ENCODE assay signal across 8 cellular contexts in the genomic region with DNA sequence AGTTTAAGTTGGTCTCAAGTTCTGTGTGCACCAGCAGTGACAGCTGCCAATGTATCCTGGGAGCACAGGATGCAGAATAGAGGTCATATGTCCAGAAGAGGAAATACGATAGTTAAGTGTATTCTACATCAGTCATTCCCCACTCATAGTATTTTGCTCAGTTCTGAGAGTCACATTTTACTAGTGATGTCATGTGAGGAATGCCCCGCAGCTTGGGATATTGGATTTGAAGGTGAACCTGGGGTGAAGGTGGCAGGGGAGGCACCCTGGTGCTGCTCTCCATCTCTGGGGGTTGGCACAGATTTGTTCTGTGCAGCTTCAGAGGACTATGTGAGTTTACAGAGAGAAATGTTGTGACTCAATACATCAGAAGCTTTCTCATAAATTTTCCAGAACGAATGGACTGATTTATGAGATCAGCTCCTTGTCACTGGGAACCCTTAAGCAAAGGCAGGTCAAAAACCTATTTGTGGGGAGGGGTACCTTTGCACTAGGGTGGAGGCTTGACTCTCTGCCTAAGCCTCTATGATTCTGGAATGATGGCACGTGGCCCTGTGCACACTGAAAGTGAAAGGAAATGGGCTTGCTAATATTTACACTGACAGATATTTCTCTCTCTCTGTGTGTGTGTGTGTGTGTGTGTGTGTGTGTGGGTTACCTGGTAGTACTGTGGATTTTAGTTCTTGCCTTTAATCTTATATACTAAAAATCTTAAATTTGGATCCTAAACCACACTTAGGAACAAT.
DNase-seq lines count a peak whose midpoint lies in the region; ATAC-seq and TF ChIP-seq lines count a peak whose summit lies in the region.

No MANE protein-coding gene starts in this region.

- no peaks in the 10 kb centered on the region for H3K27me3 Mint-ChIP-seq in Calu3 (ENCODE audit: unreplicated experiment)
- peaks cover 2% of the 10 kb centered on the region for H3K27me3 Mint-ChIP-seq in activated T-helper 2 cell treated with anti-CD3 and anti-CD28 coated beads, Interferon-gamma antibody, Interleukin-2, Interleukin-4, amounts not matched to agents 10 μg/mL and 5 μg/mL and 100 μg/mL, durations not matched to agents 14 hours and 24 hours and 36 hours (ENCODE audit: low read depth)
- no peaks in the 10 kb centered on the region for H3K27me3 Mint-ChIP-seq in naive B cell
- H3K27me3 Mint-ChIP-seq in WTC11 (ENCODE audit: low read depth): no peaks in the 10 kb centered on the region

- H3K79me2 ChIP-seq in KMS-11 (ENCODE audit: insufficient read depth, low read depth): no peaks in the 10 kb centered on the region

- no peak for TF ChIP-seq CTCF in Calu3 (IDR thresholded peaks at IDR 0.05; ENCODE audit: unreplicated experiment)
- TF ChIP-seq CTCF in KMS-11 (conservative IDR thresholded peaks at IDR 0.05; ENCODE audit: low read depth, low read length): no peak
- no peak for TF ChIP-seq CTCF in WTC11 (IDR thresholded peaks at IDR 0.05)

- no peaks in the 10 kb centered on the region for H3K27me3 ChIP-seq in KMS-11 (ENCODE audit: insufficient read depth, low read depth)

- H3K4me1 Mint-ChIP-seq in Calu3 (ENCODE audit: low read depth, unreplicated experiment) (peaks cover 26% of the 10 kb centered on the region), naive B cell (peaks cover 18 to 29% (median 25%) of the 10 kb centered on the region in 3 donors), WTC11 (no peaks in the 10 kb centered on the region)
- H3K4me1 Mint-ChIP-seq in activated T-helper 2 cell treated with anti-CD3 and anti-CD28 coated beads, Interferon-gamma antibody, Interleukin-2, Interleukin-4, amounts not matched to agents 10 μg/mL and 5 μg/mL and 100 μg/mL, durations not matched to agents 14 hours and 24 hours and 36 hours (ENCODE audit: low read depth): peaks cover 26% of the 10 kb centered on the region

- intact Hi-C loops in Calu3 (cut with micrococcal nuclease; ENCODE audit: unreplicated experiment): no loop called here
- intact Hi-C loops in activated T-helper 2 cell treated with anti-CD3 and anti-CD28 coated beads, Interferon-gamma antibody, Interleukin-2, Interleukin-4, amounts not matched to agents 10 μg/mL and 5 μg/mL and 100 μg/mL, durations not matched to agents 14 hours and 24 hours and 36 hours (cut with micrococcal nuclease): loop anchor here (10.0 kb wide), 1 partner anchor 184 kb away; no protein-coding TSS in a partner anchor

- no peaks in the 10 kb centered on the region for H3K36me3 Mint-ChIP-seq in Calu3 (ENCODE audit: insufficient read depth, unreplicated experiment)
- H3K36me3 Mint-ChIP-seq in activated T-helper 2 cell treated with anti-CD3 and anti-CD28 coated beads, Interferon-gamma antibody, Interleukin-2, Interleukin-4, amounts not matched to agents 10 μg/mL and 5 μg/mL and 100 μg/mL, durations not matched to agents 14 hours and 24 hours and 36 hours (ENCODE audit: low read depth): peaks cover 4% of the 10 kb centered on the region
- peaks cover 0 to 6% of the 10 kb centered on the region in 2 donors for H3K36me3 Mint-ChIP-seq in naive B cell
- peaks cover 3% of the 10 kb centered on the region for H3K36me3 Mint-ChIP-seq in WTC11

- DNase-seq in Calu3 (peak; percentile 36), naive B cell (peak; percentile 35), AG08396 (ENCODE audit: low spot score) (no peak), WTC11 (ENCODE audit: low spot score) (no peak), COR-L47 (lab: John Stamatoyannopoulos, UW) (no peak)
- no peak for DNase-seq in activated T-helper 2 cell treated with anti-CD3 and anti-CD28 coated beads, Interferon-gamma antibody, Interleukin-2, Interleukin-4, amounts not matched to agents 10 μg/mL and 5 μg/mL and 100 μg/mL, durations not matched to agents 14 hours and 24 hours and 36 hours (ENCODE audit: low spot score)

- H4K20me1 ChIP-seq in KMS-11 (ENCODE audit: insufficient read depth): no peaks in the 10 kb centered on the region

- no peaks in the 10 kb centered on the region for H3K9me3 Mint-ChIP-seq in Calu3 (ENCODE audit: low read depth, unreplicated experiment)
- H3K9me3 Mint-ChIP-seq in activated T-helper 2 cell treated with anti-CD3 and anti-CD28 coated beads, Interferon-gamma antibody, Interleukin-2, Interleukin-4, amounts not matched to agents 10 μg/mL and 5 μg/mL and 100 μg/mL, durations not matched to agents 14 hours and 24 hours and 36 hours: no peaks in the 10 kb centered on the region
- peaks cover 0 to 11% (median 4%) of the 10 kb centered on the region in 7 donors for H3K9me3 Mint-ChIP-seq in naive B cell
- H3K9me3 Mint-ChIP-seq in WTC11: peaks cover 12% of the 10 kb centered on the region

- H3K4me3 Mint-ChIP-seq in Calu3 (ENCODE audit: low read depth, unreplicated experiment) (peak overlapping the region; percentile 32), naive B cell (peak overlapping the region; percentile 55 to 94 (median 78)), WTC11 (no peak overlapping the region)
- peak overlapping the region; percentile 30 for H3K4me3 Mint-ChIP-seq in activated T-helper 2 cell treated with anti-CD3 and anti-CD28 coated beads, Interferon-gamma antibody, Interleukin-2, Interleukin-4, amounts not matched to agents 10 μg/mL and 5 μg/mL and 100 μg/mL, durations not matched to agents 14 hours and 24 hours and 36 hours (ENCODE audit: low read depth)

- no peak overlapping the region for H3K4me3 ChIP-seq in KMS-11 (IDR thresholded peaks at IDR 0.05; ENCODE audit: insufficient read depth, low read depth, low read length)

- no TSS peak for BruUV-seq in Calu3 (replicated peaks; lab: Mats Ljungman, UMichigan)

- POLR2A ChIA-PET in WTC11 (lab: Charles Lee): interaction anchor here (0.7 kb wide), 1 partner anchor 97 kb away, joined by 4 read pairs; no protein-coding TSS in a partner anchor

- H3K4me2 ChIP-seq in KMS-11: peak overlapping the region; percentile 27

- peaks cover 9% of the 10 kb centered on the region for H3K4me1 ChIP-seq in KMS-11 (ENCODE audit: low read depth, poor library complexity, severe bottlenecking)

- H2AFZ ChIP-seq in KMS-11 (ENCODE audit: low read depth): peak overlapping the region; percentile 53

- H3K27ac ChIP-seq in KMS-11: no peak overlapping the region

- ATAC-seq in GM21390 (IDR thresholded peaks at IDR 0.05; ENCODE audit: unreplicated experiment): peak; percentile 67
- ATAC-seq in naive B cell (ENCODE audit: low read depth in 2 of 2): peak; percentile 44 to 53
- ATAC-seq in WTC11: no peak

- CTCF ChIA-PET in Calu3 (lab: Charles Lee) (interaction anchor here (0.6 to 1.0 kb wide), 2 partner anchors 16 to 360 kb away, joined by 3 to 4 read pairs; no protein-coding TSS in a partner anchor), WTC11 (lab: Charles Lee) (interaction anchor here (1.3 kb wide), 1 partner anchor 387 kb away, joined by 5 read pairs; no protein-coding TSS in a partner anchor)

- no peak overlapping the region for H3K9ac ChIP-seq in KMS-11

- H3K27ac Mint-ChIP-seq in Calu3 (ENCODE audit: unreplicated experiment): no peak overlapping the region
- peak overlapping the region; percentile 90 for H3K27ac Mint-ChIP-seq in activated T-helper 2 cell treated with anti-CD3 and anti-CD28 coated beads, Interferon-gamma antibody, Interleukin-2, Interleukin-4, amounts not matched to agents 10 μg/mL and 5 μg/mL and 100 μg/mL, durations not matched to agents 14 hours and 24 hours and 36 hours
- peak overlapping the region; percentile 85 to 97 (median 92) for H3K27ac Mint-ChIP-seq in naive B cell
- H3K27ac Mint-ChIP-seq in WTC11: no peak overlapping the region

- no peaks in the 10 kb centered on the region for H3K36me3 ChIP-seq in KMS-11 (ENCODE audit: insufficient read depth)

TF ChIP-seq in WTC11, 78 proteins besides CTCF, POLR2A, EP300 and RAD21 (continues in another document):
- TF ChIP-seq CREM (CRISPR knock-in tag; IDR thresholded peaks at IDR 0.05): no peak
- TF ChIP-seq ESRRA (CRISPR knock-in tag; IDR thresholded peaks at IDR 0.05; ENCODE audit: borderline replicate concordance): no peak
- no peak for TF ChIP-seq TCF7 (CRISPR knock-in tag; IDR thresholded peaks at IDR 0.05; ENCODE audit: low read depth)
- TF ChIP-seq, protein P1, sequence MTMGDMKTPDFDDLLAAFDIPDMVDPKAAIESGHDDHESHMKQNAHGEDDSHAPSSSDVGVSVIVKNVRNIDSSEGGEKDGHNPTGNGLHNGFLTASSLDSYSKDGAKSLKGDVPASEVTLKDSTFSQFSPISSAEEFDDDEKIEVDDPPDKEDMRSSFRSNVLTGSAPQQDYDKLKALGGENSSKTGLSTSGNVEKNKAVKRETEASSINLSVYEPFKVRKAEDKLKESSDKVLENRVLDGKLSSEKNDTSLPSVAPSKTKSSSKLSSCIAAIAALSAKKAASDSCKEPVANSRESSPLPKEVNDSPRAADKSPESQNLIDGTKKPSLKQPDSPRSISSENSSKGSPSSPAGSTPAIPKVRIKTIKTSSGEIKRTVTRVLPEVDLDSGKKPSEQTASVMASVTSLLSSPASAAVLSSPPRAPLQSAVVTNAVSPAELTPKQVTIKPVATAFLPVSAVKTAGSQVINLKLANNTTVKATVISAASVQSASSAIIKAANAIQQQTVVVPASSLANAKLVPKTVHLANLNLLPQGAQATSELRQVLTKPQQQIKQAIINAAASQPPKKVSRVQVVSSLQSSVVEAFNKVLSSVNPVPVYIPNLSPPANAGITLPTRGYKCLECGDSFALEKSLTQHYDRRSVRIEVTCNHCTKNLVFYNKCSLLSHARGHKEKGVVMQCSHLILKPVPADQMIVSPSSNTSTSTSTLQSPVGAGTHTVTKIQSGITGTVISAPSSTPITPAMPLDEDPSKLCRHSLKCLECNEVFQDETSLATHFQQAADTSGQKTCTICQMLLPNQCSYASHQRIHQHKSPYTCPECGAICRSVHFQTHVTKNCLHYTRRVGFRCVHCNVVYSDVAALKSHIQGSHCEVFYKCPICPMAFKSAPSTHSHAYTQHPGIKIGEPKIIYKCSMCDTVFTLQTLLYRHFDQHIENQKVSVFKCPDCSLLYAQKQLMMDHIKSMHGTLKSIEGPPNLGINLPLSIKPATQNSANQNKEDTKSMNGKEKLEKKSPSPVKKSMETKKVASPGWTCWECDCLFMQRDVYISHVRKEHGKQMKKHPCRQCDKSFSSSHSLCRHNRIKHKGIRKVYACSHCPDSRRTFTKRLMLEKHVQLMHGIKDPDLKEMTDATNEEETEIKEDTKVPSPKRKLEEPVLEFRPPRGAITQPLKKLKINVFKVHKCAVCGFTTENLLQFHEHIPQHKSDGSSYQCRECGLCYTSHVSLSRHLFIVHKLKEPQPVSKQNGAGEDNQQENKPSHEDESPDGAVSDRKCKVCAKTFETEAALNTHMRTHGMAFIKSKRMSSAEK (CRISPR knock-in tag; IDR thresholded peaks at IDR 0.05; ENCODE audit: borderline replicate concordance): no peak

Comparison
In these comparisons a context has a peak if more than half of its experiments do, and no peak if none do; other contexts are left out.
1. DNase-seq: peak in Calu3 (single experiment) and naive B cell (single experiment); none in activated T-helper 2 cell treated with anti-CD3 and anti-CD28 coated beads, Interferon-gamma antibody, Interleukin-2, Interleukin-4, amounts not matched to agents 10 μg/mL and 5 μg/mL and 100 μg/mL, durations not matched to agents 14 hours and 24 hours and 36 hours (single experiment), AG08396 (single experiment), WTC11 (single experiment) and COR-L47 (single experiment).
2. H3K27ac Mint-ChIP-seq: peak in activated T-helper 2 cell treated with anti-CD3 and anti-CD28 coated beads, Interferon-gamma antibody, Interleukin-2, Interleukin-4, amounts not matched to agents 10 μg/mL and 5 μg/mL and 100 μg/mL, durations not matched to agents 14 hours and 24 hours and 36 hours (single experiment) and naive B cell (6 of 6); none in Calu3 (single experiment) and WTC11 (single experiment).